Comparison of ENCODE assay signal across 1 cellular context in the genomic region with DNA sequence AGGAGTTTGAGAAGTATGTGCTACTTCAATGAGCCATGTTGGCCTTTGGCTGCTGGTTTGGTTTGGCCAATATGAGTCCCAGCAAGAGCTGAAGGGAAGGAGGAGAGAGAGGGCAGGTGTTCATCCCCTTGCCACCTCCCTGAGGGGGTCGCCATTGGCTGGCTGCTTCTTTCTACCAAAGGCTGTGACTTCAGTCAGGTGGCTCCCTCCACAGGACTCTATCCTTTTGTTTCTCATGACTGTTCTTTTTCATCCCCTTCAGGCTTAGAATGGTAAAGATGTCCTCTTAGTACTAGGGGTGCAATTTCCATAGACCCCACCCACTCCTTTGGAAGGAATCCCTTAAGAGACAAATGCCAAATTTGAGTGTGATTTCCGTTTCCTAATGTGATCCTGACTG.
TF ChIP-seq lines count a peak whose summit lies in the region.

No MANE protein-coding gene starts in this region.

TF ChIP-seq in H1, 55 proteins besides CTCF, POLR2A, EP300 and RAD21:
- TF ChIP-seq YY1 (IDR thresholded peaks at IDR 0.05; ENCODE audit: low read depth, low read length) = peak; percentile 72
- TF ChIP-seq CBX8 (IDR thresholded peaks at IDR 0.05; ENCODE audit: borderline replicate concordance, low read depth, low read length) = no peak
- TF ChIP-seq TCF12 (IDR thresholded peaks at IDR 0.05; ENCODE audit: low read depth, low read length) = 0 out of 2 replicates have a peak, but pooled peaks have one; percentile 25
